In genomic region chr7:149873074-149873967, GRCh38 we compare ENCODE assay signal across 1 cellular context.
TF ChIP-seq lines count a peak whose summit lies in the region.

No MANE protein-coding gene starts in this region.

TF ChIP-seq in K562, 482 proteins besides CTCF, POLR2A, EP300 and RAD21 (continued from another document and continues in another):
- TF ChIP-seq SIX5 (IDR thresholded peaks at IDR 0.05; ENCODE audit: borderline replicate concordance in 1 of 2, insufficient read depth in 1 of 2, low read depth in 1 of 2, low read length in 2 of 2) (no peak), HDAC6 (IDR thresholded peaks at IDR 0.05; ENCODE audit: low read depth, low read length) (no peak), CCNT2 (IDR thresholded peaks at IDR 0.05; ENCODE audit: borderline replicate concordance, extremely low read depth, insufficient read length, low read depth, low read length) (peak; percentile 26), FOXA3 (CRISPR knock-in tag; conservative IDR thresholded peaks at IDR 0.05 in 1 of 2, IDR thresholded peaks at IDR 0.05 in 1 of 2) (peak in 1 of 2 experiments; percentile 74; a peak in 2 of 4 replicates), PCBP1 (IDR thresholded peaks at IDR 0.05; ENCODE audit: low read depth, low read length, poor library complexity, severe bottlenecking) (no peak), DPF2 (IDR thresholded peaks at IDR 0.05) (no peak), RBM39 (optimal IDR thresholded peaks at IDR 0.05; ENCODE audit: low read depth, low read length) (no peak), DEAF1 (CRISPR knock-in tag; IDR thresholded peaks at IDR 0.05) (no peak; the same call in 1 of the 2 replicates), ZNF408 (CRISPR knock-in tag; IDR thresholded peaks at IDR 0.05; ENCODE audit: low read depth) (no peak), FOXP4 (CRISPR knock-in tag; IDR thresholded peaks at IDR 0.05; ENCODE audit: borderline replicate concordance) (no peak), BMI1 (IDR thresholded peaks at IDR 0.05; ENCODE audit: low read length) (no peak), ZNF395 (CRISPR knock-in tag; IDR thresholded peaks at IDR 0.05) (no peak), SPI1 (IDR thresholded peaks at IDR 0.05; ENCODE audit: borderline replicate concordance, low read depth, low read length) (no peak), ZNF445 (CRISPR knock-in tag; IDR thresholded peaks at IDR 0.05; ENCODE audit: low read depth) (no peak), HDAC3 (IDR thresholded peaks at IDR 0.05; ENCODE audit: borderline replicate concordance, partially characterized antibody) (no peak), IRF2 (CRISPR knock-in tag; IDR thresholded peaks at IDR 0.05) (no peak; the same call in 1 of the 2 replicates), TAF1 (IDR thresholded peaks at IDR 0.05; ENCODE audit: control insufficient read depth, extremely low read depth, insufficient read depth, low read length, severe bottlenecking) (peak; percentile 25), POLR2H (tag; IDR thresholded peaks at IDR 0.05; ENCODE audit: low read depth) (no peak), HBP1 (CRISPR knock-in tag; IDR thresholded peaks at IDR 0.05) (no peak), ZNF507 (tag; conservative IDR thresholded peaks at IDR 0.05) (no peak), ZBTB40 (IDR thresholded peaks at IDR 0.05) (peak; percentile 56), ZBTB40 (CRISPR knock-in tag; IDR thresholded peaks at IDR 0.05) (peak; percentile 49; the same call in 1 of the 2 replicates), CAMTA2 (CRISPR knock-in tag; conservative IDR thresholded peaks at IDR 0.05) (no peak), ZNF780A (CRISPR knock-in tag; IDR thresholded peaks at IDR 0.05) (no peak), RREB1 (CRISPR knock-in tag; IDR thresholded peaks at IDR 0.05) (peak; percentile 13; the same call in 1 of the 2 replicates), STAT6 (CRISPR knock-in tag; IDR thresholded peaks at IDR 0.05) (peak; percentile 20; the same call in 1 of the 2 replicates), MXD1 (CRISPR knock-in tag; IDR thresholded peaks at IDR 0.05; ENCODE audit: borderline replicate concordance, poor library complexity, severe bottlenecking) (no peak), GTF2E2 (tag; IDR thresholded peaks at IDR 0.05) (peak; percentile 25; the same call in 1 of the 2 replicates), EZH2 (IDR thresholded peaks at IDR 0.05; ENCODE audit: borderline replicate concordance, low read depth, low read length) (no peak)
